16 cellular contexts compared by ENCODE assay signal in genomic region chr14:91100086-91100485, GRCh38.
"Had no signal": no experiment of that assay in that cellular context is flagged by ENCODE, and none has a peak within 500 bp of the region (broad histone marks: within the 10 kb centered on the region; RNA-seq: fewer than 3 reads in every experiment).

No MANE protein-coding gene starts in this region.

- H3K4me1 Mint-ChIP-seq: activated B cell treated with CpG ODN at 0.5 μM for 24 hours, neural crest cell had no signal

- H3K4me3 Mint-ChIP-seq: activated B cell treated with CpG ODN at 0.5 μM for 24 hours; activated naive CD8-positive, alpha-beta T cell treated with anti-CD3 and anti-CD28 coated beads, Interleukin-2, amount 10 ng/mL, durations not matched to agents 7 days and 5 days; effector memory CD8-positive, alpha-beta T cell; naive thymus-derived CD4-positive, alpha-beta T cell; neural crest cell had no signal

- H3K4me1 ChIP-seq: colonic mucosa, transverse colon had no signal

- H3K9me3 Mint-ChIP-seq: activated B cell treated with CpG ODN at 0.5 μM for 24 hours; effector memory CD8-positive, alpha-beta T cell; naive thymus-derived CD4-positive, alpha-beta T cell; neural crest cell had no signal

- H3K36me3 ChIP-seq: colonic mucosa, left ventricle myocardium inferior, transverse colon had no signal

- H3K4me3 ChIP-seq: colonic mucosa, dorsolateral prefrontal cortex, left ventricle myocardium inferior, transverse colon had no signal

- H3K27me3 Mint-ChIP-seq: activated B cell treated with CpG ODN at 0.5 μM for 24 hours; activated naive CD8-positive, alpha-beta T cell treated with anti-CD3 and anti-CD28 coated beads, Interleukin-2, amount 10 ng/mL, durations not matched to agents 7 days and 5 days; effector memory CD8-positive, alpha-beta T cell had no signal

- H3K27ac Mint-ChIP-seq: activated B cell treated with CpG ODN at 0.5 μM for 24 hours; activated naive CD8-positive, alpha-beta T cell treated with anti-CD3 and anti-CD28 coated beads, Interleukin-2, amount 10 ng/mL, durations not matched to agents 7 days and 5 days; effector memory CD8-positive, alpha-beta T cell; naive thymus-derived CD4-positive, alpha-beta T cell had no signal

- ATAC-seq: effector memory CD8-positive, alpha-beta T cell; esophagus mucosa; naive thymus-derived CD4-positive, alpha-beta T cell had no signal

- DNase-seq: activated B cell treated with CpG ODN at 0.5 μM for 24 hours; activated gamma-delta T cell treated with Interleukin-2 at 50 U/mL for 16 hours; activated naive CD8-positive, alpha-beta T cell treated with anti-CD3 and anti-CD28 coated beads, Interleukin-2, amount 10 ng/mL, durations not matched to agents 7 days and 5 days; amygdala; colonic mucosa; dorsolateral prefrontal cortex; effector memory CD8-positive, alpha-beta T cell; foreskin melanocyte; hippocampal formation; left ventricle myocardium inferior; naive thymus-derived CD4-positive, alpha-beta T cell; posterior cingulate gyrus; stimulated activated CD4-positive, alpha-beta T cell treated with anti-CD3 and anti-CD28 coated beads, Interleukin-2, amount 100 ng/mL, for 48 hours; transverse colon had no signal

- H3K27ac ChIP-seq: colonic mucosa, dorsolateral prefrontal cortex, left ventricle myocardium inferior, transverse colon had no signal

- H3K27me3 ChIP-seq: colonic mucosa, dorsolateral prefrontal cortex, transverse colon had no signal

- H3K9me3 ChIP-seq: colonic mucosa, left ventricle myocardium inferior, transverse colon had no signal
